ENCODE assay signal across 8 cellular contexts in the genomic region with DNA sequence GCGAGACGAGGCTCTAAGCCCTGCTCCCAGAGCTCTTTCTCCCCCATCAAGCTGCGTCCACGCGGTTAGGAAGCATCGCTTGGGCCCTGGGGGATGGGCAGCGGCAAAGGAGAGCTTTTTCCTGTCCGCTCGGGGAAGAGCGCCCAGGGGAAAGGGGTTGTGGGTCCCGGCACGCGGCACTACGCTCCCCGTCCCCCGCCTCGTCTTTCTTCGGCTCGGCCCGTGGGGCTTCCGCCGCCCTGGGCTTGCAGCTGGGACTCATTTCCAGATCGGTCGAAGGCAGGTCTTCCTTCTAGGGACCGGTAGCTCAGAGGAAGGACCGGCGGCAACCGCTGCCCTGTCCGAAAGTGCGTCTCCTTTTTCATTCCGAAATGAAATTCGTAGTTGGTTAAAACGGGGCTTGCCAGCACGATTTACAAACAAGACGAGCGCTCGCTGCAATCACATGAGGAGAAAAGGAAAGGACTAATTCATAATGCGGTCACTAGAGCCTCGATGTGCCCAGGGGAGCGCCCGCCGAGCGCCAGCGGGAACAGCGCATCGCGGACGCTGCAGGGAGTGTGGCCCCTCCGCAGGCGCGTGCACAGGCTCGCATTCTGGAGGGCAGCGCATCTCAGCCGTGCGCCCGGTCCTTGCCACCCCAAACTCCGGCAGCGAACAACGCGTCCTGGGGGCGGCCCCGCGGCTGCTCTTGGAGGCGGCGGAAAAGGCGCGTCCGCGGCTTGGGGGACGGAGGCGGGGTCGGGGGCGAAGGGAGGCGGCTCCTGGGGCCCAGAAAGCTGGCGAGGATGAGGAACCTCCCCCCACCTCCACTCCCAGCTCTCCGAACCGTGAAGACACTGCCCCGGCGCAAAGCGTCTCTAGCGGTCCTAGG. TPM values are rescaled to one million over a fixed set of nuclear protein-coding genes. Genes with fewer than 3 reads are reported as not detected.
A peak's percentile ranks its signal among the peaks of the same experiment; 100 is the strongest.
DNase-seq lines count a peak whose midpoint lies in the region; ATAC-seq and TF ChIP-seq lines count a peak whose summit lies in the region.

No MANE protein-coding gene starts in this region.

- ATAC-seq in GM18858 (IDR thresholded peaks at IDR 0.05; ENCODE audit: unreplicated experiment) = peak; percentile 35
- ATAC-seq in HG03095 (IDR thresholded peaks at IDR 0.05; ENCODE audit: unreplicated experiment) = peak; percentile 54

- no peak overlapping the region for H3K9ac ChIP-seq in fibroblast of lung (ENCODE audit: insufficient read depth, low read length)

- H3K9me3 ChIP-seq in fibroblast of lung (ENCODE audit: control insufficient read depth, insufficient read depth, low read depth, low read length) (no peaks in the 10 kb centered on the region), tibial nerve (no peaks in the 10 kb centered on the region)

- DNase-seq in AG10803 (ENCODE audit: low read depth) (peak; percentile 17), NCI-H774 (lab: John Stamatoyannopoulos, UW) (peak; percentile 20), fibroblast of lung (ENCODE audit: low read depth in 2 of 2) (peak in 1 of 2 donors; percentile 30), occipital lobe (lab: John Stamatoyannopoulos, UW) (peak; percentile 44), tibial nerve (ENCODE audit: low spot score in 2 of 2) (no peak)
- peak; percentile 91 for DNase-seq in activated CD8-positive, alpha-beta memory T cell treated with anti-CD3 and anti-CD28 coated beads, Interleukin-2, amount 50 U/mL, for 48 hours

- H3K4me2 ChIP-seq in fibroblast of lung (ENCODE audit: extremely low read depth, insufficient read depth, low read length) = peak overlapping the region; percentile 87

- H3K27ac ChIP-seq in fibroblast of lung (ENCODE audit: insufficient read depth, low read length) = no peak overlapping the region
- peak overlapping the region in 2 of 4 donors; percentile 50 to 84 for H3K27ac ChIP-seq in tibial nerve

- 0 to 1% methylated on average over 48 to 67 of the region's 81 CpGs for WGBS in tibial nerve, 2 donors

- H3K36me3 ChIP-seq in fibroblast of lung (ENCODE audit: control insufficient read depth, insufficient read depth, low read length) = no peaks in the 10 kb centered on the region
- no peaks in the 10 kb centered on the region for H3K36me3 ChIP-seq in tibial nerve

- H3K4me3 ChIP-seq in AG10803 (ENCODE audit: low read length) (peak overlapping the region; percentile 67), fibroblast of lung (replicated peaks in 1 of 4; ENCODE audit: control extremely low read depth in 1 of 4, insufficient read depth in 1 of 4, low read depth in 3 of 4, low read length in 4 of 4) (peak overlapping the region; percentile 65 to 78 (median 72)), tibial nerve (peak overlapping the region; percentile 32 to 65 (median 58))

- peak in 1 of 2 donors; percentile 17 for TF ChIP-seq EP300 in tibial nerve (IDR thresholded peaks at IDR 0.05)

- peaks cover 5% of the 10 kb centered on the region for H3K4me1 ChIP-seq in fibroblast of lung (ENCODE audit: control insufficient read depth, extremely low read depth, insufficient read depth, low read length)
- peaks cover 0 to 50% (median 11%) of the 10 kb centered on the region in 4 donors for H3K4me1 ChIP-seq in tibial nerve

- TF ChIP-seq CTCF in AG10803 (conservative IDR thresholded peaks at IDR 0.05; ENCODE audit: low read length) (no peak), fibroblast of lung (conservative IDR thresholded peaks at IDR 0.05 in 1 of 2, IDR thresholded peaks at IDR 0.05 in 1 of 2; ENCODE audit: low read depth in 1 of 2, low read length in 2 of 2) (no peak), tibial nerve (IDR thresholded peaks at IDR 0.05) (no peak)

- no peaks in the 10 kb centered on the region for H4K20me1 ChIP-seq in fibroblast of lung (ENCODE audit: control insufficient read depth, extremely low read depth, insufficient read depth, low read length)

- peak overlapping the region; percentile 72 for H2AFZ ChIP-seq in fibroblast of lung (ENCODE audit: low read length)

- H3K79me2 ChIP-seq in fibroblast of lung (ENCODE audit: control insufficient read depth, insufficient read depth, low read length) = no peaks in the 10 kb centered on the region

- TF ChIP-seq POLR2A in tibial nerve (IDR thresholded peaks at IDR 0.05) = peak in 1 of 2 donors; percentile 12

- no peaks in the 10 kb centered on the region for H3K27me3 ChIP-seq in fibroblast of lung (ENCODE audit: control insufficient read depth, insufficient read depth, low read length)
- H3K27me3 ChIP-seq in tibial nerve = peaks cover 0 to 59% of the 10 kb centered on the region in 2 donors

RNA-seq across cellular contexts. Expression of a gene that starts 3.6 kb away (rescaled TPM):
- total RNA-seq in fibroblast of lung (4.1 and 4.6 TPM in 2 replicates), occipital lobe (7.5 TPM), tibial nerve (1 to 10 TPM in 3 of 4 donors, under 1 TPM in 1; 0.98 to 4.2 (median 2.2) TPM)
- polyA plus RNA-seq in fibroblast of lung = 2.0 and 2.6 TPM in 2 replicates
- 1.2 and 1.4 TPM in 2 replicates for polyA plus RNA-seq in fibroblast of lung (2012)
- polyA minus RNA-seq in fibroblast of lung (ENCODE audit: low replicate concordance) = 7.2 and 7.4 TPM in 2 replicates

RNA-seq across cellular contexts. Expression of a gene that starts 14.1 kb away (rescaled TPM):
- 0.51 and 4.3 TPM in 2 replicates for total RNA-seq in fibroblast of lung
- 8.4 and 34.6 TPM in 2 replicates for polyA plus RNA-seq in fibroblast of lung
- polyA plus RNA-seq in fibroblast of lung (2012) = 5.2 and 18.8 TPM in 2 replicates
- polyA minus RNA-seq in fibroblast of lung (ENCODE audit: low replicate concordance) = 9.2 and 54.9 TPM in 2 replicates
- 2.3 TPM for total RNA-seq in occipital lobe
- total RNA-seq in tibial nerve = 1 to 10 TPM; 1.1 to 5.1 (median 2.9) TPM

RNA-seq across cellular contexts. Expression of a gene that starts 16.1 kb away (rescaled TPM):
- total RNA-seq in fibroblast of lung = 39.8 and 49.4 TPM in 2 replicates
- polyA plus RNA-seq in fibroblast of lung = 65.0 and 102 TPM in 2 replicates
- 65.1 and 91.1 TPM in 2 replicates for polyA plus RNA-seq in fibroblast of lung (2012)
- 338 and 339 TPM in 2 replicates for polyA minus RNA-seq in fibroblast of lung (ENCODE audit: low replicate concordance)
- total RNA-seq in occipital lobe = 40.4 TPM
- 100 to 1,000 TPM in 1 of 4 donors, 10 to 100 TPM in 3; 79.4 to 106 (median 90.1) TPM for total RNA-seq in tibial nerve

RNA-seq across cellular contexts. Expression of a gene that starts 55.4 kb away (rescaled TPM):
- total RNA-seq in fibroblast of lung = 85.3 and 101 TPM in 2 replicates
- 57.4 and 67.8 TPM in 2 replicates for polyA plus RNA-seq in fibroblast of lung
- polyA plus RNA-seq in fibroblast of lung (2012) = 36.4 and 48.2 TPM in 2 replicates
- 124 and 152 TPM in 2 replicates for polyA minus RNA-seq in fibroblast of lung (ENCODE audit: low replicate concordance)
- total RNA-seq in occipital lobe = 80.3 TPM
- total RNA-seq in tibial nerve = 100 to 1,000 TPM; 132 to 172 (median 151) TPM

RNA-seq across cellular contexts. Expression of a gene that starts 55.7 kb away (rescaled TPM):
- 15.2 and 20.8 TPM in 2 replicates for total RNA-seq in fibroblast of lung
- 48.0 and 54.8 TPM in 2 replicates for polyA plus RNA-seq in fibroblast of lung
- 38.2 and 39.0 TPM in 2 replicates for polyA plus RNA-seq in fibroblast of lung (2012)
- polyA minus RNA-seq in fibroblast of lung (ENCODE audit: low replicate concordance) = 147 and 217 TPM in 2 replicates
- total RNA-seq in occipital lobe = 19.7 TPM
- 10 to 100 TPM; 27.1 to 35.4 (median 30.7) TPM for total RNA-seq in tibial nerve

Comparison
In these comparisons a context has a peak if more than half of its experiments do, and no peak if none do; other contexts are left out.
1. DNase-seq: peak in AG10803 (single experiment), NCI-H774 (single experiment), activated CD8-positive, alpha-beta memory T cell treated with anti-CD3 and anti-CD28 coated beads, Interleukin-2, amount 50 U/mL, for 48 hours (single experiment) and occipital lobe (single experiment); none in tibial nerve (0 of 2).
2. Peak in every context shown above with its lines, with median percentiles within 50 percentile points of each other: H3K4me3 ChIP-seq.